ENCODE assay signal across 1 cellular context in genomic region chr11:695606-696381, GRCh38.
TF ChIP-seq lines count a peak whose summit lies in the region.

TMEM80 (plus strand) TSS chr11:695816; CDS start chr11:695828, 12 bp downstream.

TF ChIP-seq in HepG2, 621 proteins besides CTCF, POLR2A, EP300 and RAD21 (continued from another document and continues in another):
- TF ChIP-seq LCORL (IDR thresholded peaks at IDR 0.05) = no peak
- peak; percentile 63 for TF ChIP-seq LCORL (CRISPR knock-in tag; IDR thresholded peaks at IDR 0.05)
- no peak for TF ChIP-seq SSRP1 (CRISPR knock-in tag; IDR thresholded peaks at IDR 0.05)
- no peak; the same call in 1 of the 2 replicates for TF ChIP-seq ZNF747 (CRISPR knock-in tag; IDR thresholded peaks at IDR 0.05; ENCODE audit: borderline replicate concordance)
- TF ChIP-seq SRSF1 (optimal IDR thresholded peaks at IDR 0.05; ENCODE audit: low read depth, low read length) = peak; percentile 53
- no peak for TF ChIP-seq ESRRA (CRISPR knock-in tag; IDR thresholded peaks at IDR 0.05; ENCODE audit: low read depth)
- TF ChIP-seq, protein P1, sequence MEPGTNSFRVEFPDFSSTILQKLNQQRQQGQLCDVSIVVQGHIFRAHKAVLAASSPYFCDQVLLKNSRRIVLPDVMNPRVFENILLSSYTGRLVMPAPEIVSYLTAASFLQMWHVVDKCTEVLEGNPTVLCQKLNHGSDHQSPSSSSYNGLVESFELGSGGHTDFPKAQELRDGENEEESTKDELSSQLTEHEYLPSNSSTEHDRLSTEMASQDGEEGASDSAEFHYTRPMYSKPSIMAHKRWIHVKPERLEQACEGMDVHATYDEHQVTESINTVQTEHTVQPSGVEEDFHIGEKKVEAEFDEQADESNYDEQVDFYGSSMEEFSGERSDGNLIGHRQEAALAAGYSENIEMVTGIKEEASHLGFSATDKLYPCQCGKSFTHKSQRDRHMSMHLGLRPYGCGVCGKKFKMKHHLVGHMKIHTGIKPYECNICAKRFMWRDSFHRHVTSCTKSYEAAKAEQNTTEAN (CRISPR knock-in tag; conservative IDR thresholded peaks at IDR 0.05) = no peak; the same call in none of the 2 replicates
- no peak for TF ChIP-seq CBX2 (IDR thresholded peaks at IDR 0.05; ENCODE audit: low read depth, low read length)
- TF ChIP-seq CBX2 (CRISPR knock-in tag; IDR thresholded peaks at IDR 0.05; ENCODE audit: low read depth) = no peak
- no peak for TF ChIP-seq MLX (CRISPR knock-in tag; IDR thresholded peaks at IDR 0.05)
- TF ChIP-seq GLI4 (CRISPR knock-in tag; IDR thresholded peaks at IDR 0.05; ENCODE audit: borderline replicate concordance) = no peak; the same call in 1 of the 2 replicates
- TF ChIP-seq ZNF530 (CRISPR knock-in tag; IDR thresholded peaks at IDR 0.05; ENCODE audit: low read depth) = no peak
- no peak for TF ChIP-seq ATF7 (IDR thresholded peaks at IDR 0.05)
- no peak for TF ChIP-seq ATF7 (CRISPR knock-in tag; IDR thresholded peaks at IDR 0.05)
- no peak for TF ChIP-seq CC2D1A (CRISPR knock-in tag; IDR thresholded peaks at IDR 0.05)
- TF ChIP-seq MAFG (CRISPR knock-in tag; IDR thresholded peaks at IDR 0.05) = no peak
- TF ChIP-seq ARID4A (CRISPR knock-in tag; IDR thresholded peaks at IDR 0.05; ENCODE audit: borderline replicate concordance) = peak; percentile 73; the same call in 1 of the 2 replicates
- TF ChIP-seq ZNF790 (CRISPR knock-in tag; IDR thresholded peaks at IDR 0.05; ENCODE audit: borderline replicate concordance) = peak; percentile 83; the same call in 1 of the 2 replicates
- peak; percentile 30; the same call in 1 of the 2 replicates for TF ChIP-seq BCL3 (CRISPR knock-in tag; IDR thresholded peaks at IDR 0.05)
- no peak for TF ChIP-seq ZNF576 (CRISPR knock-in tag; IDR thresholded peaks at IDR 0.05)
- TF ChIP-seq DNMT3B (CRISPR knock-in tag; conservative IDR thresholded peaks at IDR 0.05) = no peak
- TF ChIP-seq PRDM15 (CRISPR knock-in tag; IDR thresholded peaks at IDR 0.05) = 0 out of 2 replicates have a peak, but pooled peaks have one; percentile 22
- TF ChIP-seq, protein P2, sequence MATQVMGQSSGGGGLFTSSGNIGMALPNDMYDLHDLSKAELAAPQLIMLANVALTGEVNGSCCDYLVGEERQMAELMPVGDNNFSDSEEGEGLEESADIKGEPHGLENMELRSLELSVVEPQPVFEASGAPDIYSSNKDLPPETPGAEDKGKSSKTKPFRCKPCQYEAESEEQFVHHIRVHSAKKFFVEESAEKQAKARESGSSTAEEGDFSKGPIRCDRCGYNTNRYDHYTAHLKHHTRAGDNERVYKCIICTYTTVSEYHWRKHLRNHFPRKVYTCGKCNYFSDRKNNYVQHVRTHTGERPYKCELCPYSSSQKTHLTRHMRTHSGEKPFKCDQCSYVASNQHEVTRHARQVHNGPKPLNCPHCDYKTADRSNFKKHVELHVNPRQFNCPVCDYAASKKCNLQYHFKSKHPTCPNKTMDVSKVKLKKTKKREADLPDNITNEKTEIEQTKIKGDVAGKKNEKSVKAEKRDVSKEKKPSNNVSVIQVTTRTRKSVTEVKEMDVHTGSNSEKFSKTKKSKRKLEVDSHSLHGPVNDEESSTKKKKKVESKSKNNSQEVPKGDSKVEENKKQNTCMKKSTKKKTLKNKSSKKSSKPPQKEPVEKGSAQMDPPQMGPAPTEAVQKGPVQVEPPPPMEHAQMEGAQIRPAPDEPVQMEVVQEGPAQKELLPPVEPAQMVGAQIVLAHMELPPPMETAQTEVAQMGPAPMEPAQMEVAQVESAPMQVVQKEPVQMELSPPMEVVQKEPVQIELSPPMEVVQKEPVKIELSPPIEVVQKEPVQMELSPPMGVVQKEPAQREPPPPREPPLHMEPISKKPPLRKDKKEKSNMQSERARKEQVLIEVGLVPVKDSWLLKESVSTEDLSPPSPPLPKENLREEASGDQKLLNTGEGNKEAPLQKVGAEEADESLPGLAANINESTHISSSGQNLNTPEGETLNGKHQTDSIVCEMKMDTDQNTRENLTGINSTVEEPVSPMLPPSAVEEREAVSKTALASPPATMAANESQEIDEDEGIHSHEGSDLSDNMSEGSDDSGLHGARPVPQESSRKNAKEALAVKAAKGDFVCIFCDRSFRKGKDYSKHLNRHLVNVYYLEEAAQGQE (IDR thresholded peaks at IDR 0.05; ENCODE audit: borderline replicate concordance in 1 of 2, low read depth in 1 of 2, low read length in 2 of 2) = no peak
- TF ChIP-seq ARID5B (CRISPR knock-in tag; IDR thresholded peaks at IDR 0.05) = no peak
